ENCODE assay signal across 1 cellular context in the genomic region with DNA sequence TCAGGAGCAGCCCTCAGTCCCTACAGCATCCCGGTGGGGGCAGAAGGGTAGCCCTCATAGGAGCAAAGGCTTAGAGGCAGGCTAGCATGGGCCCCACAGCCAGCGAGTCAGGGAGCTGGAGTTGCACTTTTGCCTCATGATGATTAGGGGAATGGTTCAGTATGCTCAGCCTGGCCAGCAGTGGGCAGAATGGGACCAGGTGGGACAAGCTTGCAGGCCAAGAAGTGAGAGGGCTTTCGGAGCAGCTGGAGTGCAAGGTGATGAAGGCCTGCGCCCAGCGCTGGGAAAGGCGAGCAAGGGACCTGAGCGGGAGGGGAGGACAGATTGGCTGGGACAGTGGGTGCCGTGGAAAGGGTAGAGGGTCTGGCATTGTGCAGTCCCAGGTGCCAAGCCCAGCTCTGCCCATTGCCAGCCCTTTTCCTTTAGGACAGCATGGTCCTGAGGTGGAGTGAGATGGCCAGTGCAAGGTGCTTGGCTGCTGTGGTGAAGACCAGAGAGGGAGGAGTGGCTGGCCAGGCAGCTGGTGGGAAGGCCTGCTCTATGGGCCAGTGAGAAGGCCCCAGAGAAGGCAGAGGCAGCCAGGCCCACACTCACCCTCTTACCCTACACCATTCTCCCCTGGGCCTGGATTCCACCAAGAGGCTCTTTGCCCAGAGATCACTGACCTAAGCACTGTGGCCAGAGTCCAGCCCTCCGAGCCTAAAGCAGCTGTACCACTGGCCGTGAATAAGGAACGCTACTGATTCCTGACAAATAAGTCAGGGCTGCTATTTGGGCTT.
TF ChIP-seq lines count a peak whose summit lies in the region.

No MANE protein-coding gene starts in this region.

TF ChIP-seq in IMR-90, 13 proteins besides CTCF, POLR2A, EP300 and RAD21 (continued from another document):
- TF ChIP-seq, protein P1, sequence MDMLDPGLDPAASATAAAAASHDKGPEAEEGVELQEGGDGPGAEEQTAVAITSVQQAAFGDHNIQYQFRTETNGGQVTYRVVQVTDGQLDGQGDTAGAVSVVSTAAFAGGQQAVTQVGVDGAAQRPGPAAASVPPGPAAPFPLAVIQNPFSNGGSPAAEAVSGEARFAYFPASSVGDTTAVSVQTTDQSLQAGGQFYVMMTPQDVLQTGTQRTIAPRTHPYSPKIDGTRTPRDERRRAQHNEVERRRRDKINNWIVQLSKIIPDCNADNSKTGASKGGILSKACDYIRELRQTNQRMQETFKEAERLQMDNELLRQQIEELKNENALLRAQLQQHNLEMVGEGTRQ (IDR thresholded peaks at IDR 0.05; ENCODE audit: low read depth, low read length), result no peak
- no peak for TF ChIP-seq MAFK (IDR thresholded peaks at IDR 0.05; ENCODE audit: low read depth, low read length)
